8 cellular contexts compared by ENCODE assay signal in genomic region chrX:120244735-120245498, GRCh38. TPM values are rescaled to one million over a fixed set of nuclear protein-coding genes. Genes with fewer than 3 reads are reported as not detected.
DNase-seq lines count a peak whose midpoint lies in the region; ATAC-seq and TF ChIP-seq lines count a peak whose summit lies in the region.

No MANE protein-coding gene starts in this region.

- H3K27ac ChIP-seq in C4-2B = peak overlapping the region; percentile 71
- H3K27ac ChIP-seq in mesenchymal stem cell (ENCODE audit: low read length, poor library complexity, severe bottlenecking) = peak overlapping the region; percentile 67

- H3K14ac ChIP-seq in mesenchymal stem cell (ENCODE audit: low read length in 2 of 2) = peak overlapping the region in 1 of 2 experiments; percentile 15

- 1% methylated on average over 35 of the region's 43 CpGs for WGBS in mesenchymal stem cell

- H4K91ac ChIP-seq in mesenchymal stem cell (ENCODE audit: low read length) = no peak overlapping the region

- no peaks in the 10 kb centered on the region for H3K27me3 Mint-ChIP-seq in activated CD8-positive, alpha-beta T cell treated with anti-CD3 and anti-CD28 coated beads, Interleukin-2, amount 10 ng/mL, durations not matched to agents 7 days and 5 days (ENCODE audit: low read depth)
- no peaks in the 10 kb centered on the region for H3K27me3 Mint-ChIP-seq in effector memory CD8-positive, alpha-beta T cell

- no peaks in the 10 kb centered on the region for H3K27me3 ChIP-seq in mesenchymal stem cell (ENCODE audit: control insufficient read depth in 1 of 2, insufficient read depth in 1 of 2, low read length in 2 of 2)

- H3K4me1 ChIP-seq in mesenchymal stem cell (ENCODE audit: control insufficient read depth, insufficient read depth, low read depth, low read length) = no peaks in the 10 kb centered on the region

- peak overlapping the region; percentile 36 for H2AFZ ChIP-seq in mesenchymal stem cell (ENCODE audit: low read depth, low read length)

- no peak overlapping the region for H2BK15ac ChIP-seq in mesenchymal stem cell (ENCODE audit: low read depth, poor library complexity, severe bottlenecking)

- no peak overlapping the region for H2AK5ac ChIP-seq in mesenchymal stem cell (ENCODE audit: low read length, severe bottlenecking)

- H3K4me3 Mint-ChIP-seq in activated CD8-positive, alpha-beta T cell treated with anti-CD3 and anti-CD28 coated beads, Interleukin-2, amount 10 ng/mL, durations not matched to agents 7 days and 5 days = peak overlapping the region; percentile 88
- H3K4me3 Mint-ChIP-seq in effector memory CD8-positive, alpha-beta T cell = peak overlapping the region; percentile 94

- no peak for TF ChIP-seq CTCF in C4-2B (conservative IDR thresholded peaks at IDR 0.05)

- H3K79me1 ChIP-seq in mesenchymal stem cell (replicated peaks; ENCODE audit: low read length, poor library complexity, severe bottlenecking) = peaks cover 3% of the 10 kb centered on the region

- DNase-seq in NCI-H748 (lab: John Stamatoyannopoulos, UW; ENCODE audit: unreplicated experiment) (peak; percentile 92), mesenchymal stem cell (peak; percentile 79)
- DNase-seq in activated CD8-positive, alpha-beta T cell treated with anti-CD3 and anti-CD28 coated beads, Interleukin-2, amount 10 ng/mL, durations not matched to agents 7 days and 5 days = peak; percentile 69
- DNase-seq in effector memory CD8-positive, alpha-beta T cell = peak; percentile 44 to 49 (median 47)
- DNase-seq in stimulated activated CD8-positive, alpha-beta memory T cell treated with anti-CD3 and anti-CD28 coated beads, Interleukin-12 subunit alpha, Interleukin-12 subunit beta, amount 100 ng/mL, for 24 hours (ENCODE audit: extremely low read depth) = peak; percentile 3

- H3K9ac ChIP-seq in mesenchymal stem cell (ENCODE audit: low read length) = peak overlapping the region; percentile 92

- H3K18ac ChIP-seq in mesenchymal stem cell (ENCODE audit: low read depth in 1 of 2, low read length in 2 of 2) = peak overlapping the region in 1 of 2 experiments; percentile 57

- H3K4me3 ChIP-seq in mesenchymal stem cell (ENCODE audit: insufficient read depth in 1 of 2, low read depth in 1 of 2, low read length in 2 of 2) = peak overlapping the region; percentile 81 to 93

- peaks cover 30% of the 10 kb centered on the region for H3K4me1 Mint-ChIP-seq in activated CD8-positive, alpha-beta T cell treated with anti-CD3 and anti-CD28 coated beads, Interleukin-2, amount 10 ng/mL, durations not matched to agents 7 days and 5 days (ENCODE audit: low read depth)
- H3K4me1 Mint-ChIP-seq in effector memory CD8-positive, alpha-beta T cell (ENCODE audit: low read depth in 2 of 2) = peaks cover 14 to 16% of the 10 kb centered on the region in 2 donors

- peak overlapping the region in 1 of 2 experiments; percentile 37 for H3K4ac ChIP-seq in mesenchymal stem cell (ENCODE audit: low read depth in 1 of 2, low read length in 2 of 2)

- no peaks in the 10 kb centered on the region for H3K36me3 Mint-ChIP-seq in activated CD8-positive, alpha-beta T cell treated with anti-CD3 and anti-CD28 coated beads, Interleukin-2, amount 10 ng/mL, durations not matched to agents 7 days and 5 days (ENCODE audit: low read depth)
- H3K36me3 Mint-ChIP-seq in effector memory CD8-positive, alpha-beta T cell (ENCODE audit: insufficient read depth) = no peaks in the 10 kb centered on the region

- peak overlapping the region in 1 of 2 experiments; percentile 39 for H2BK12ac ChIP-seq in mesenchymal stem cell (ENCODE audit: low read length in 2 of 2)

- H3K4me2 ChIP-seq in mesenchymal stem cell (ENCODE audit: low read length, poor library complexity, severe bottlenecking) = peak overlapping the region; percentile 77

- H3K27ac Mint-ChIP-seq in activated CD8-positive, alpha-beta T cell treated with anti-CD3 and anti-CD28 coated beads, Interleukin-2, amount 10 ng/mL, durations not matched to agents 7 days and 5 days = peak overlapping the region; percentile 92
- H3K27ac Mint-ChIP-seq in effector memory CD8-positive, alpha-beta T cell = peak overlapping the region; percentile 94

- CTCF ChIA-PET in activated CD8-positive, alpha-beta T cell treated with anti-CD3 and anti-CD28 coated beads, Interleukin-2, amount 10 ng/mL, durations not matched to agents 7 days and 5 days (lab: Charles Lee) = no interaction called here

- no peaks in the 10 kb centered on the region for H3K9me3 Mint-ChIP-seq in activated CD8-positive, alpha-beta T cell treated with anti-CD3 and anti-CD28 coated beads, Interleukin-2, amount 10 ng/mL, durations not matched to agents 7 days and 5 days (ENCODE audit: insufficient read depth)
- no peaks in the 10 kb centered on the region for H3K9me3 Mint-ChIP-seq in effector memory CD8-positive, alpha-beta T cell

- no peak overlapping the region for H2BK5ac ChIP-seq in mesenchymal stem cell (ENCODE audit: low read depth, low read length, poor library complexity, severe bottlenecking)

- peak overlapping the region; percentile 69 for H4K8ac ChIP-seq in mesenchymal stem cell (ENCODE audit: low read length)

- ATAC-seq in GM19397 (IDR thresholded peaks at IDR 0.05; ENCODE audit: unreplicated experiment) = peak; percentile 82
- peak; percentile 67 for ATAC-seq in HG03558 (IDR thresholded peaks at IDR 0.05; ENCODE audit: extremely low read depth, unreplicated experiment)
- ATAC-seq in activated CD8-positive, alpha-beta T cell treated with anti-CD3 and anti-CD28 coated beads, Interleukin-2, amount 10 ng/mL, durations not matched to agents 7 days and 5 days = peak; percentile 85
- peak; percentile 88 for ATAC-seq in effector memory CD8-positive, alpha-beta T cell (replicated peaks)

- no peaks in the 10 kb centered on the region for H3K9me3 ChIP-seq in mesenchymal stem cell (ENCODE audit: control insufficient read depth, low read length)

- no peak overlapping the region for H2BK120ac ChIP-seq in mesenchymal stem cell (ENCODE audit: low read depth, low read length)

- no peak overlapping the region for H3K23ac ChIP-seq in mesenchymal stem cell (ENCODE audit: low read length in 2 of 2)

- no peaks in the 10 kb centered on the region for H3K36me3 ChIP-seq in mesenchymal stem cell (ENCODE audit: control insufficient read depth in 1 of 2, insufficient read depth in 2 of 2, low read depth in 1 of 2, low read length in 2 of 2)

- POLR2A ChIA-PET in activated CD8-positive, alpha-beta T cell treated with anti-CD3 and anti-CD28 coated beads, Interleukin-2, amount 10 ng/mL, durations not matched to agents 7 days and 5 days (lab: Charles Lee) = no interaction called here

RNA-seq across cellular contexts. Expression of gene ZBTB33, which starts 5.7 kb away (rescaled TPM):
- total RNA-seq in activated CD8-positive, alpha-beta T cell treated with anti-CD3 and anti-CD28 coated beads, Interleukin-2, amount 10 ng/mL, durations not matched to agents 7 days and 5 days = 10 to 100 TPM; 11.5 to 12.9 TPM
- polyA plus RNA-seq in mesenchymal stem cell (2013, experiment 1 of 2) = 8.4 TPM
- 8.7 TPM for polyA plus RNA-seq in mesenchymal stem cell (2013, experiment 2 of 2)

Comparison
In these comparisons a context has a peak if more than half of its experiments do, and no peak if none do; other contexts are left out.
1. Peak in every context shown above with its lines: DNase-seq, ATAC-seq, H3K4me3 ChIP-seq and H3K27ac ChIP-seq.
2. DNase-seq: peak in every context shown above with its lines; median percentile 92 in NCI-H748; 79 in mesenchymal stem cell; 69 in activated CD8-positive, alpha-beta T cell treated with anti-CD3 and anti-CD28 coated beads, Interleukin-2, amount 10 ng/mL, durations not matched to agents 7 days and 5 days; 47 in effector memory CD8-positive, alpha-beta T cell; 3 in stimulated activated CD8-positive, alpha-beta memory T cell treated with anti-CD3 and anti-CD28 coated beads, Interleukin-12 subunit alpha, Interleukin-12 subunit beta, amount 100 ng/mL, for 24 hours.